In genomic region chr3:117322866-117323265, GRCh38 we compare ENCODE assay signal across 15 cellular contexts.
DNase-seq lines count a peak whose midpoint lies in the region; ATAC-seq and TF ChIP-seq lines count a peak whose summit lies in the region.
"Had no signal": no experiment of that assay in that cellular context is flagged by ENCODE, and none has a peak within 500 bp of the region (broad histone marks: within the 10 kb centered on the region; RNA-seq: fewer than 3 reads in every experiment).

No MANE protein-coding gene starts in this region.

- no peaks in the 10 kb centered on the region for H3K9me3 ChIP-seq in CD4-positive, alpha-beta memory T cell (ENCODE audit: control insufficient read depth in 1 of 2, low read length in 2 of 2)
- H3K9me3 ChIP-seq: psoas muscle had no signal

- H3K9me3 Mint-ChIP-seq in CD4-positive, alpha-beta memory T cell: peaks cover 0 to 23% (median 6%) of the 10 kb centered on the region in 8 donors

- H3K27ac ChIP-seq in CD4-positive, alpha-beta memory T cell (ENCODE audit: low read depth, low read length): no peak overlapping the region
- H3K27ac ChIP-seq: gastrocnemius medialis, psoas muscle, VCaP had no signal

- ATAC-seq in GM21381 (IDR thresholded peaks at IDR 0.05; ENCODE audit: unreplicated experiment) (no peak), HG03442 (IDR thresholded peaks at IDR 0.05; ENCODE audit: unreplicated experiment) (no peak)
- ATAC-seq: gastrocnemius medialis, psoas muscle had no signal

- H3K4me1 ChIP-seq in CD4-positive, alpha-beta memory T cell (ENCODE audit: insufficient read depth, low read length): no peaks in the 10 kb centered on the region
- H3K4me1 ChIP-seq: gastrocnemius medialis, psoas muscle had no signal

- POLR2A ChIA-PET in CD4-positive, alpha-beta memory T cell (lab: Charles Lee; ENCODE audit: partially characterized antibody): no interaction called here

- intact Hi-C loops in CD4-positive, alpha-beta memory T cell (cut with micrococcal nuclease): no loop called here

- DNase-seq in AG10803 (ENCODE audit: low read depth) (peak; percentile 3), HPDE6-E6E7 (ENCODE audit: extremely low spot score) (peak; percentile 10), SW480 (ENCODE audit: low spot score) (peak; percentile 25), iPS-NIHi11 (ENCODE audit: low spot score) (peak; percentile 59), dedifferentiated amniotic fluid mesenchymal stem cell (ENCODE audit: extremely low spot score) (no peak)
- DNase-seq in CD4-positive, alpha-beta memory T cell: no peak
- DNase-seq: C1 segment of cervical spinal cord; central memory CD4-positive, alpha-beta T cell; gastrocnemius medialis; NCI-H2029; psoas muscle had no signal

- H3K36me3 Mint-ChIP-seq in CD4-positive, alpha-beta memory T cell: no peaks in the 10 kb centered on the region

- no peaks in the 10 kb centered on the region for H3K4me1 Mint-ChIP-seq in CD4-positive, alpha-beta memory T cell

- no peak overlapping the region for H3K27ac Mint-ChIP-seq in CD4-positive, alpha-beta memory T cell

- H3K27me3 ChIP-seq in CD4-positive, alpha-beta memory T cell (ENCODE audit: insufficient read depth, low read length): no peaks in the 10 kb centered on the region
- H3K27me3 ChIP-seq: gastrocnemius medialis had no signal

- H3K4me3 ChIP-seq in AG10803 (ENCODE audit: low read length): no peak overlapping the region
- no peak overlapping the region for H3K4me3 ChIP-seq in CD4-positive, alpha-beta memory T cell (ENCODE audit: low read length in 2 of 2)
- H3K4me3 ChIP-seq: gastrocnemius medialis, lung, psoas muscle had no signal

- H3K4me3 Mint-ChIP-seq in CD4-positive, alpha-beta memory T cell: no peak overlapping the region

- TF ChIP-seq CTCF in AG10803 (conservative IDR thresholded peaks at IDR 0.05; ENCODE audit: low read length): no peak

- H3K27me3 Mint-ChIP-seq in CD4-positive, alpha-beta memory T cell: no peaks in the 10 kb centered on the region

- no peaks in the 10 kb centered on the region for H3K36me3 ChIP-seq in CD4-positive, alpha-beta memory T cell (ENCODE audit: insufficient read depth, low read length)
- H3K36me3 ChIP-seq: gastrocnemius medialis had no signal

- CTCF ChIA-PET in CD4-positive, alpha-beta memory T cell (lab: Charles Lee; ENCODE audit: partially characterized antibody): no interaction called here

Comparison
In these comparisons a context has a peak if more than half of its experiments do, and no peak if none do; other contexts are left out.
1. DNase-seq: peak in AG10803 (single experiment), HPDE6-E6E7 (single experiment), SW480 (single experiment) and iPS-NIHi11 (single experiment); none in dedifferentiated amniotic fluid mesenchymal stem cell (single experiment) and CD4-positive, alpha-beta memory T cell (0 of 5).